In genomic region chr2:131535526-131535925, GRCh38 we compare ENCODE assay signal across 25 cellular contexts. TPM values are rescaled to one million over a fixed set of nuclear protein-coding genes. Genes with fewer than 3 reads are reported as not detected.
"Had no signal": no experiment of that assay in that cellular context is flagged by ENCODE, and none has a peak within 500 bp of the region (broad histone marks: within the 10 kb centered on the region; RNA-seq: fewer than 3 reads in every experiment).

No MANE protein-coding gene starts in this region.

- H3K27me3 Mint-ChIP-seq: central memory CD8-positive, alpha-beta T cell had no signal

- H3K9me3 ChIP-seq: adrenal gland, Peyer's patch had no signal

- H3K9me3 Mint-ChIP-seq: activated CD4-positive, alpha-beta T cell treated with anti-CD3 and anti-CD28 coated beads, Interleukin-2, amount 10 ng/mL, durations not matched to agents 7 days and 5 days; activated naive CD8-positive, alpha-beta T cell treated with anti-CD3 and anti-CD28 coated beads, Interleukin-2, amount 10 ng/mL, durations not matched to agents 7 days and 5 days; central memory CD8-positive, alpha-beta T cell; IgD-negative memory B cell; T-helper 1 cell treated with Interleukin-12 subunit alpha and Interleukin-12 subunit beta and Interleukin-4 antibody, amounts not matched to agents 30 μg/mL and 1 μg/mL, for 36 hours had no signal

- H3K4me3 Mint-ChIP-seq: activated CD4-positive, alpha-beta T cell treated with anti-CD3 and anti-CD28 coated beads, Interleukin-2, amount 10 ng/mL, durations not matched to agents 7 days and 5 days; activated CD8-positive, alpha-beta T cell treated with anti-CD3 and anti-CD28 coated beads, Interleukin-2, amount 10 ng/mL, durations not matched to agents 7 days and 5 days; activated naive CD8-positive, alpha-beta T cell treated with anti-CD3 and anti-CD28 coated beads, Interleukin-2, amount 10 ng/mL, durations not matched to agents 7 days and 5 days; central memory CD8-positive, alpha-beta T cell; IgD-negative memory B cell; T-helper 1 cell treated with Interleukin-12 subunit alpha and Interleukin-12 subunit beta and Interleukin-4 antibody, amounts not matched to agents 30 μg/mL and 1 μg/mL, for 36 hours had no signal

- H3K27ac ChIP-seq: adrenal gland, Peyer's patch had no signal

- DNase-seq: activated CD4-positive, alpha-beta T cell treated with anti-CD3 and anti-CD28 coated beads for 1 hour; activated CD4-positive, alpha-beta T cell treated with anti-CD3 and anti-CD28 coated beads, Interleukin-2, amount 10 ng/mL, durations not matched to agents 7 days and 5 days; activated CD8-positive, alpha-beta memory T cell treated with anti-CD3 and anti-CD28 coated beads, Interleukin-2, amount 50 U/mL, for 48 hours; activated CD8-positive, alpha-beta T cell treated with anti-CD3 and anti-CD28 coated beads, Interleukin-2, amount 10 ng/mL, durations not matched to agents 7 days and 5 days; activated naive CD4-positive, alpha-beta T cell treated with anti-CD3 and anti-CD28 coated beads, Interleukin-2, amount 50 U/mL, for 16 hours; activated naive CD8-positive, alpha-beta T cell treated with anti-CD3 and anti-CD28 coated beads, Interleukin-2, amount 10 ng/mL, durations not matched to agents 7 days and 5 days; activated T-cell treated with anti-CD3 and anti-CD28 coated beads, Interleukin-2, amount 50 U/mL, for 1 hour; adrenal gland; KG1; NCI-H1092; NCI-H1417; NCI-H1930; NCI-H2171 treated with DMSO at 0.1 percent for 48 hours; NCI-H226; NCI-H82; SHP77 treated with DMSO at 0.1 percent for 48 hours had no signal

- H3K36me3 ChIP-seq: adrenal gland, Peyer's patch had no signal

- H3K4me3 ChIP-seq: adrenal gland, Peyer's patch had no signal

- ATAC-seq: activated CD8-positive, alpha-beta T cell treated with anti-CD3 and anti-CD28 coated beads, Interleukin-2, amount 10 ng/mL, durations not matched to agents 7 days and 5 days had no signal

- H3K27ac Mint-ChIP-seq: activated CD4-positive, alpha-beta T cell treated with anti-CD3 and anti-CD28 coated beads, Interleukin-2, amount 10 ng/mL, durations not matched to agents 7 days and 5 days; activated CD8-positive, alpha-beta T cell treated with anti-CD3 and anti-CD28 coated beads, Interleukin-2, amount 10 ng/mL, durations not matched to agents 7 days and 5 days; activated naive CD8-positive, alpha-beta T cell treated with anti-CD3 and anti-CD28 coated beads, Interleukin-2, amount 10 ng/mL, durations not matched to agents 7 days and 5 days; IgD-negative memory B cell; T-helper 1 cell treated with Interleukin-12 subunit alpha and Interleukin-12 subunit beta and Interleukin-4 antibody, amounts not matched to agents 30 μg/mL and 1 μg/mL, for 36 hours had no signal

- H3K4me1 ChIP-seq: adrenal gland, Peyer's patch had no signal

- H3K4me1 Mint-ChIP-seq: activated CD4-positive, alpha-beta T cell treated with anti-CD3 and anti-CD28 coated beads, Interleukin-2, amount 10 ng/mL, durations not matched to agents 7 days and 5 days; activated naive CD8-positive, alpha-beta T cell treated with anti-CD3 and anti-CD28 coated beads, Interleukin-2, amount 10 ng/mL, durations not matched to agents 7 days and 5 days; central memory CD8-positive, alpha-beta T cell; IgD-negative memory B cell had no signal

- H3K27me3 ChIP-seq: adrenal gland, Peyer's patch had no signal

- H3K36me3 Mint-ChIP-seq: activated naive CD8-positive, alpha-beta T cell treated with anti-CD3 and anti-CD28 coated beads, Interleukin-2, amount 10 ng/mL, durations not matched to agents 7 days and 5 days; IgD-negative memory B cell had no signal

RNA-seq across cellular contexts. Expression of gene CCDC74A, which starts 7.8 kb away (rescaled TPM):
- polyA plus RNA-seq: IgD-negative memory B cell had no signal

RNA-seq across cellular contexts. Expression of gene TUBA3D, which starts 59.6 kb away (rescaled TPM):
- total RNA-seq: activated CD4-positive, alpha-beta T cell treated with anti-CD3 and anti-CD28 coated beads, Interleukin-2, amount 10 ng/mL, durations not matched to agents 7 days and 5 days; activated CD8-positive, alpha-beta T cell treated with anti-CD3 and anti-CD28 coated beads, Interleukin-2, amount 10 ng/mL, durations not matched to agents 7 days and 5 days; activated naive CD8-positive, alpha-beta T cell treated with anti-CD3 and anti-CD28 coated beads, Interleukin-2, amount 10 ng/mL, durations not matched to agents 7 days and 5 days; adrenal gland; aorta; bronchial epithelial cell; M059J; NCI-H460; SK-MEL-5 had no signal
- polyA plus RNA-seq: IgD-negative memory B cell had no signal
